ENCODE assay signal across 1 cellular context in the genomic region with DNA sequence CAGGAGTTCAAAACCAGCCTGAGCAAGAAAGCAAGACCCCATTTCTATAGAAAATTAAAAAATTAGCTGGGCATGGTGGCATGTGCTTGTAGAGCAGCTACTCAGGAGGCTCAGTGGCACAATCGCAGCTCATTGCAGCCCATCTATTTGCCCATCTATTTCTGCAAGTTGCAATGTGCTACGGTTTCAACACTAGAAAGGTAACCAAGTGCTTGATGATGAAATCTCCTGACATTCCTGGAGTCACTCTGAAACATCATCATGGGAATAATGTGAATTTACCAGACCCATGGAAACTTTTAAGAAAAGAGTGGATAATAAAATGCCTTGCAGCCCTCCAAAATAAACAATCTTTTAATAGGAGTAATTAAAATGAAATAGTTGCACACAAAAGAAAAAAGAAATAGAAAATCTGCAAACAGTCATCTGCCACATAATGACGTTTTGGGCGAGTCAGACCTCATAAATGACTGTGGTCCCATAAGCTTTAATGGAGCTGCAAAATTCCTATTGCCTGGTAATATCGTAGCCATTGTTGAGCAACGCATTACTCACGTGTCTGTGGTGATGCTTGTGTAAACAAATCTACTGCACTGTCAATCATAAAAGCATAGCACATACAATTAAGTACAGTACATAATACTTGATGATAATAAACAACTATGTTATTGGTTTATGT.
TF ChIP-seq lines count a peak whose summit lies in the region.

No MANE protein-coding gene starts in this region.

TF ChIP-seq in K562, 482 proteins besides CTCF, POLR2A, EP300 and RAD21 (continued from another document):
- TF ChIP-seq, protein P1, sequence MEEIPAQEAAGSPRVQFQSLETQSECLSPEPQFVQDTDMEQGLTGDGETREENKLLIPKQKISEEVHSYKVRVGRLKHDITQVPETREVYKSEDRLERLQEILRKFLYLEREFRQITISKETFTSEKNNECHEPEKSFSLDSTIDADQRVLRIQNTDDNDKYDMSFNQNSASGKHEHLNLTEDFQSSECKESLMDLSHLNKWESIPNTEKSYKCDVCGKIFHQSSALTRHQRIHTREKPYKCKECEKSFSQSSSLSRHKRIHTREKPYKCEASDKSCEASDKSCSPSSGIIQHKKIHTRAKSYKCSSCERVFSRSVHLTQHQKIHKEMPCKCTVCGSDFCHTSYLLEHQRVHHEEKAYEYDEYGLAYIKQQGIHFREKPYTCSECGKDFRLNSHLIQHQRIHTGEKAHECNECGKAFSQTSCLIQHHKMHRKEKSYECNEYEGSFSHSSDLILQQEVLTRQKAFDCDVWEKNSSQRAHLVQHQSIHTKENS (CRISPR knock-in tag; IDR thresholded peaks at IDR 0.05): no peak
- TF ChIP-seq FOSL1 (tag; conservative IDR thresholded peaks at IDR 0.05) (peak; percentile 38; the same call in 1 of the 2 replicates), NELFE (IDR thresholded peaks at IDR 0.05; ENCODE audit: insufficient read depth, insufficient read length) (no peak), TRIM24 (IDR thresholded peaks at IDR 0.05) (peak; percentile 80 to 92; a peak in 2 of 4 replicates), ZNF407 (IDR thresholded peaks at IDR 0.05; ENCODE audit: low read depth) (no peak), ZNF143 (CRISPR knock-in tag; IDR thresholded peaks at IDR 0.05) (no peak), NFRKB (IDR thresholded peaks at IDR 0.05; ENCODE audit: low read depth) (no peak), KDM5B (IDR thresholded peaks at IDR 0.05; ENCODE audit: insufficient replicate concordance, low read depth, low read length) (no peak), EHMT2 (IDR thresholded peaks at IDR 0.05) (no peak), SRSF9 (IDR thresholded peaks at IDR 0.05; ENCODE audit: borderline replicate concordance, low read depth, low read length) (no peak), MBD2 (IDR thresholded peaks at IDR 0.05; ENCODE audit: borderline replicate concordance, low read depth) (no peak), OTX1 (CRISPR knock-in tag; IDR thresholded peaks at IDR 0.05) (no peak), ZNF507 (tag; conservative IDR thresholded peaks at IDR 0.05) (no peak), NFYB (IDR thresholded peaks at IDR 0.05; ENCODE audit: extremely low read depth, insufficient read length) (no peak), PCBP1 (IDR thresholded peaks at IDR 0.05; ENCODE audit: low read depth, low read length, poor library complexity, severe bottlenecking) (no peak), FIP1L1 (IDR thresholded peaks at IDR 0.05; ENCODE audit: low read depth, low read length, poor library complexity, severe bottlenecking) (no peak), FOXK1 (CRISPR knock-in tag; IDR thresholded peaks at IDR 0.05; ENCODE audit: borderline replicate concordance) (no peak), ZFPM2 (CRISPR knock-in tag; IDR thresholded peaks at IDR 0.05) (no peak), SRSF7 (optimal IDR thresholded peaks at IDR 0.05; ENCODE audit: low read depth, low read length) (no peak), ZBED1 (IDR thresholded peaks at IDR 0.05) (no peak), E2F4 (CRISPR knock-in tag; IDR thresholded peaks at IDR 0.05; ENCODE audit: low read depth) (no peak), CHD1 (IDR thresholded peaks at IDR 0.05; ENCODE audit: low read length) (no peak), NFATC3 (IDR thresholded peaks at IDR 0.05) (no peak), MTA1 (IDR thresholded peaks at IDR 0.05; ENCODE audit: borderline replicate concordance) (no peak)
- TF ChIP-seq, protein P2, sequence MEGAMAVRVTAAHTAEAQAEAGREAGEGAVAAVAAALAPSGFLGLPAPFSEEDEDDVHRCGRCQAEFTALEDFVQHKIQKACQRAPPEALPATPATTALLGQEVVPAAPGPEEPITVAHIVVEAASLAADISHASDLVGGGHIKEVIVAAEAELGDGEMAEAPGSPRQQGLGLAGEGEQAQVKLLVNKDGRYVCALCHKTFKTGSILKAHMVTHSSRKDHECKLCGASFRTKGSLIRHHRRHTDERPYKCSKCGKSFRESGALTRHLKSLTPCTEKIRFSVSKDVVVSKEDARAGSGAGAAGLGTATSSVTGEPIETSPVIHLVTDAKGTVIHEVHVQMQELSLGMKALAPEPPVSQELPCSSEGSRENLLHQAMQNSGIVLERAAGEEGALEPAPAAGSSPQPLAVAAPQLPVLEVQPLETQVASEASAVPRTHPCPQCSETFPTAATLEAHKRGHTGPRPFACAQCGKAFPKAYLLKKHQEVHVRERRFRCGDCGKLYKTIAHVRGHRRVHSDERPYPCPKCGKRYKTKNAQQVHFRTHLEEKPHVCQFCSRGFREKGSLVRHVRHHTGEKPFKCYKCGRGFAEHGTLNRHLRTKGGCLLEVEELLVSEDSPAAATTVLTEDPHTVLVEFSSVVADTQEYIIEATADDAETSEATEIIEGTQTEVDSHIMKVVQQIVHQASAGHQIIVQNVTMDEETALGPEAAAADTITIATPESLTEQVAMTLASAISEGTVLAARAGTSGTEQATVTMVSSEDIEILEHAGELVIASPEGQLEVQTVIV (CRISPR knock-in tag; IDR thresholded peaks at IDR 0.05; ENCODE audit: borderline replicate concordance): no peak
